ENCODE assay signal across 22 cellular contexts in the genomic region with DNA sequence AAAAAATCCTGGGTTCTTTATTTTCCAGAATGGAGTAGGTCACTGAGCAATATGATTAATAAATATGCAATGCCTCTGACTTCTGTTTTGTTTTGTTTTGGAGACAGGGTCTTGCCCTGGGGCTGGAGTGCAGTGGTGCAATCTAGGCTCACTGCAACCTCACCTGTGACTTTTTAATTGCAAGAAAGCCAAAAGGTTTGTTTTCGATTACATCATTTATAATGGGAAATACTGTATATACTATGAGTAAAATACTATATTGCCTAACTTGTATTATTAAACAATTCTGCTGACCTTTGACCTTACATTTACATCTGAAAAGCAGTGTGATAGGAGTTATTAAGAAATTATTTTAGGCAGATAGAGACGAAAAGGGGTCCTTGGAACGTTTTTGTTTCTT.
"Had no signal": no experiment of that assay in that cellular context is flagged by ENCODE, and none has a peak within 500 bp of the region (broad histone marks: within the 10 kb centered on the region; RNA-seq: fewer than 3 reads in every experiment).

No MANE protein-coding gene starts in this region.

- H2AFZ ChIP-seq: parathyroid adenoma had no signal

- H3K9ac ChIP-seq: parathyroid adenoma had no signal

- DNase-seq: colonic mucosa; dermis blood vessel endothelial cell; erythroblast; heart left ventricle; hippocampal formation; left colon; left ventricle myocardium superior; mesendoderm; naive thymus-derived CD4-positive, alpha-beta T cell; nephron progenitor cell; retina; spleen; stimulated activated CD4-positive, alpha-beta T cell treated with anti-CD3 and anti-CD28 coated beads, Interleukin-15, amount 100 ng/mL, for 24 hours; stimulated activated CD4-positive, alpha-beta T cell treated with anti-CD3 and anti-CD28 coated beads, Interleukin-1b, Interleukin-23, amount 100 ng/mL, for 48 hours; stimulated activated CD4-positive, alpha-beta T cell treated with anti-CD3 and anti-CD28 coated beads, Interleukin-4, amount 100 ng/mL, for 24 hours; testis had no signal

- H3K27ac ChIP-seq: colonic mucosa, heart left ventricle, parathyroid adenoma, prostate gland, spleen, testis, tibial nerve had no signal

- H3K9me3 ChIP-seq: colonic mucosa, heart left ventricle, prostate gland, spleen, testis, tibial nerve had no signal

- H3K36me3 ChIP-seq: colonic mucosa, heart left ventricle, prostate gland, spleen, tibial nerve had no signal

- H3K79me2 ChIP-seq: parathyroid adenoma had no signal

- H3K27me3 ChIP-seq: colonic mucosa, heart left ventricle, spleen, testis, tibial nerve had no signal

- H3K4me1 ChIP-seq: colonic mucosa, parathyroid adenoma, prostate gland, spleen, testis, tibial nerve had no signal

- ATAC-seq: heart left ventricle; left colon; left ventricle myocardium superior; naive thymus-derived CD4-positive, alpha-beta T cell; sciatic nerve; stimulated activated memory B cell treated with anti-CD40 and anti-IgM and Interleukin-4, amounts not matched to agents 10 μg/mL and 1 μg/mL and 100 μg/mL, for 72 hours had no signal

- H3K4me3 ChIP-seq: colonic mucosa, heart left ventricle, lung, prostate gland, spleen, testis, tibial nerve had no signal
